ENCODE assay signal across 12 cellular contexts in the genomic region with DNA sequence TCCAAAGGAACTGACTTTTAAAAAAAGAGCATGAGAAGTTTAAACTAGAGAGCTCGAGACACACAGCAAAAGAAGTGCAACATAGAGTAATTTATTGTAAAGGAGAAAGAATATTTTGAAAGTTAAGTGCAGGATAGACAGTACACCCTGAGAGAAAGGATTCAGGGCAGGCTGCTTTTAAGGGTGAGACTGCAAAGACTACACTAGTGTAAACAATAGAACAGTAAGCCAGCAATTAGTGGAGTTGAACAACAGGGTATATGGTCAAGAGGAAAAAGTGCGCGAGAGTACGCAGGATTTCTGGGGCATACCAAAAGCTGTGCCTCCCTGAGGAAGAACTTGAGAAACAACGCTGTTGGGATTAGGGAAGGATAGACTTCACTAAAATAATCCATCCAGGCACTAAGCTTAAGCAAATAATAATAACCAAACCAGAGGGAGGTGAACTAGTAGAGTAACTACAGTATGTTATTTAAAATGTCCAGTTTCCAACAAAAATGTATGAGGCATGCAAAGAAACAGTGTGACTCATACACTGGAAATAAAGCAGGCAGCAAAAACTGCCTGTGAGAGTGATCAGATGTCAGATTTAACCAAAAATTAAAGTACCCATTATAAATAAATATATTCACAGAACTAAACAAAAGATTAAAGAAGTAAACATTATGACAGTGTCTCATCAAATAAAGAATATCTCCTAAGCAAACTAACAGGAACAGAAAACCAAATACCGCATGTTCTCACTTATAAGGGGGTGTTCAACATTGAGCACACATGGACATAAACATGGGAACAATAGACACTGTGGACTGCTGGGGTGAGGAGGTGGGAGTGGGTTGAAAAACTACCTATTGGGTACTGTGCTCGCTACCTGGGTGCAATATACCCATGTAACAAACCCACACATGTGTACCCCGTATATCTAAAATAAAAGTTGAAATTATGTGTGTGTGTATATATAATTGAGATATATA. TPM values are rescaled to one million over a fixed set of nuclear protein-coding genes. Genes with fewer than 3 reads are reported as not detected.
DNase-seq lines count a peak whose midpoint lies in the region; ATAC-seq and TF ChIP-seq lines count a peak whose summit lies in the region.
"Had no signal": no experiment of that assay in that cellular context is flagged by ENCODE, and none has a peak within 500 bp of the region (broad histone marks: within the 10 kb centered on the region; RNA-seq: fewer than 3 reads in every experiment).

No MANE protein-coding gene starts in this region.

- intact Hi-C loops in activated B cell treated with CpG ODN at 0.5 μM for 24 hours (cut with micrococcal nuclease), result no loop called here

- WGBS in hepatocyte (ENCODE audit: low lambda C conversion rate, missing lambda C conversion rate), result 82% methylated on average over 8 of the region's 8 CpGs

- H3K36me3 Mint-ChIP-seq in activated B cell treated with CpG ODN at 0.5 μM for 24 hours (ENCODE audit: low read depth), result peaks cover 26% of the 10 kb centered on the region

- H3K27ac ChIP-seq in hepatocyte, result peak overlapping the region; percentile 13
- H3K27ac ChIP-seq: ascending aorta had no signal

- H3K9me2 ChIP-seq in hepatocyte (replicated peaks; ENCODE audit: insufficient read depth), result no peaks in the 10 kb centered on the region

- H3K9me3 Mint-ChIP-seq in activated B cell treated with CpG ODN at 0.5 μM for 24 hours, result peaks cover 11% of the 10 kb centered on the region

- no peaks in the 10 kb centered on the region for H3K79me2 ChIP-seq in hepatocyte

- H3K27ac Mint-ChIP-seq in activated B cell treated with CpG ODN at 0.5 μM for 24 hours, result peak overlapping the region; percentile 5

- no peaks in the 10 kb centered on the region for H3K36me3 ChIP-seq in hepatocyte (replicated peaks; ENCODE audit: insufficient read depth, low read depth)

- H2AFZ ChIP-seq in hepatocyte, result no peak overlapping the region

- H4K20me1 ChIP-seq in hepatocyte (ENCODE audit: insufficient read depth, poor library complexity, severe bottlenecking), result no peaks in the 10 kb centered on the region

- H3K27me3 ChIP-seq in hepatocyte, result no peaks in the 10 kb centered on the region
- H3K27me3 ChIP-seq: ascending aorta had no signal

- H3K27me3 Mint-ChIP-seq in activated B cell treated with CpG ODN at 0.5 μM for 24 hours, result no peaks in the 10 kb centered on the region

- H3K4me3 ChIP-seq in AG04449 (ENCODE audit: low read depth, low read length) (no peak overlapping the region), hepatocyte (no peak overlapping the region)
- H3K4me3 ChIP-seq: ascending aorta had no signal

- no peak for TF ChIP-seq CTCF in AG04449 (IDR thresholded peaks at IDR 0.05; ENCODE audit: insufficient read depth, low read length, missing control alignments)
- no peak for TF ChIP-seq CTCF in activated B cell treated with CpG ODN at 0.5 μM for 24 hours (IDR thresholded peaks at IDR 0.05)
- no peak for TF ChIP-seq CTCF in hepatocyte (IDR thresholded peaks at IDR 0.05; ENCODE audit: poor library complexity)

- DNase-seq in AG04449 (ENCODE audit: low read depth, low spot score) (peak; percentile 19), GM03348 (ENCODE audit: low spot score) (peak; percentile 22), activated B cell treated with CpG ODN at 0.5 μM for 24 hours (no peak), hepatocyte (ENCODE audit: low spot score) (no peak), midbrain (lab: John Stamatoyannopoulos, UW) (no peak)
- DNase-seq: Karpas-422; stimulated activated CD4-positive, alpha-beta T cell treated with anti-CD3 and anti-CD28 coated beads, Interleukin-12 subunit alpha, Interleukin-12 subunit beta, amount 100 ng/mL, for 4 hours; T1000 had no signal

- CTCF ChIA-PET in AG04449 (lab: Yijun Ruan, JAX) (interaction anchor here (1.3 kb wide), 2 partner anchors 9 to 26 kb away, joined by 4 to 5 read pairs; no protein-coding TSS in a partner anchor), activated B cell treated with CpG ODN at 0.5 μM for 24 hours (lab: Charles Lee) (no interaction called here)

- POLR2A ChIA-PET in AG04449 (lab: Yijun Ruan, JAX) (no interaction called here), activated B cell treated with CpG ODN at 0.5 μM for 24 hours (lab: Charles Lee) (no interaction called here)

- H3K4me1 ChIP-seq in hepatocyte (ENCODE audit: insufficient read depth), result no peaks in the 10 kb centered on the region

- no peaks in the 10 kb centered on the region for H3K9me3 ChIP-seq in hepatocyte (ENCODE audit: low read depth)
- H3K9me3 ChIP-seq: ascending aorta had no signal

- H3K4me2 ChIP-seq in hepatocyte, result no peak overlapping the region

- no peaks in the 10 kb centered on the region for H3K4me1 Mint-ChIP-seq in activated B cell treated with CpG ODN at 0.5 μM for 24 hours

- H3K4me3 Mint-ChIP-seq in activated B cell treated with CpG ODN at 0.5 μM for 24 hours, result no peak overlapping the region

- ATAC-seq in activated B cell treated with CpG ODN at 0.5 μM for 24 hours (ENCODE audit: low read depth) (no peak), GM19467 (IDR thresholded peaks at IDR 0.05; ENCODE audit: unreplicated experiment) (no peak), GM18909 (IDR thresholded peaks at IDR 0.05; ENCODE audit: poor library complexity, unreplicated experiment) (no peak)
- ATAC-seq in activated CD4-positive, CD25-positive, alpha-beta regulatory T cell treated with anti-CD3 and anti-CD28 coated beads, Interleukin-2, amount 50 U/mL, for 24 hours, result no peak

RNA-seq across cellular contexts. Expression of gene EMILIN2, which starts 40.5 kb away (rescaled TPM):
- 73.0 and 80.9 TPM in 2 replicates for total RNA-seq in activated B cell treated with CpG ODN at 0.5 μM for 24 hours
- total RNA-seq in hepatocyte, result 10.6 and 11.9 TPM in 2 replicates
- 16.8 and 21.6 TPM in 2 replicates for polyA plus RNA-seq in hepatocyte

Comparison
In these comparisons a context has a peak if more than half of its experiments do, and no peak if none do; other contexts are left out.
1. DNase-seq: peak in AG04449 (single experiment) and GM03348 (single experiment); none in activated B cell treated with CpG ODN at 0.5 μM for 24 hours (single experiment), hepatocyte (single experiment) and midbrain (single experiment).